ENCODE assay signal across 1 cellular context in the genomic region with DNA sequence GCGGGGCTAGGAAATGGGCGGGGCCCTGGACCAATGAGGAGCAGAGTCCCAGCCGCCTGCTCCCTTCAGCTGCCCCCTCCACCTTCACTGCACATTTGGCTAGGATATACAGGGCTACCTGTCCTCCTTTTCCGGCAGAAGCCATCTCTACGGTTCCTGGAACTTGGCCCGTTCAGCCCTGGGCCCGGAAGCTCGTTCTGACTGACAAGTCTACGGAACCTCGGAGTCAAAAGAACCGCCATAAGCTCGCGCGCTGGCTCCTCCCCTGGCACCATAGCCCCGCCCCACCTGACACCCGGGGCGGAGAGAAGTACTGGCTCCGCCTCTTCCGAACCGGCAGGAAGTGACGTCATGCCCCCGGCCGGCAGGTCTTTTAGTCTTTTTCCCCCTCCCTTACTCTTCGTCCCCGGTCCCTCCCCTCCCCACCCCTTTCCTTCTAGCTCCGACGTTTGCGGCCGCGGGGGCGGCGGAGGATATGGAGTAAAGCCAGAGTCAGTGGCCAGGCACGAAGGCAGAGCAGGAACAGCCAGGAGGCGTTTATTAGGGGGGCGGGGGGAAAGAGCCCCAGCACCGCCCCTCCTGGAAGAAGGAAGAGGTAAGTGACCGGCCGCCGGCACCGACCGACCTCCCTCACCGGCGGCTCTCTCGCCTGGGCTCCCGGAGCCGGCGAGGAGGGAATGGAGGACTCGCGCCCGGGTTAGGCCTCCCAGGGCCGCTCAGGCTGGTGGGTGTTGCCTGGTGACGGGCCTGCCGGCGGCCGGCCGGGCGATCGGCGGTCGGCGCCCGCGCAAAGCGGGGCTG.
A peak's percentile ranks its signal among the peaks of the same experiment; 100 is the strongest.
TF ChIP-seq lines count a peak whose summit lies in the region.

Gene DEPDC4, minus strand, starts transcription at position 278 of the 801 bp plus-strand sequence. Its CDS starts 3 bp downstream, at position 275.
A gene with protein sequence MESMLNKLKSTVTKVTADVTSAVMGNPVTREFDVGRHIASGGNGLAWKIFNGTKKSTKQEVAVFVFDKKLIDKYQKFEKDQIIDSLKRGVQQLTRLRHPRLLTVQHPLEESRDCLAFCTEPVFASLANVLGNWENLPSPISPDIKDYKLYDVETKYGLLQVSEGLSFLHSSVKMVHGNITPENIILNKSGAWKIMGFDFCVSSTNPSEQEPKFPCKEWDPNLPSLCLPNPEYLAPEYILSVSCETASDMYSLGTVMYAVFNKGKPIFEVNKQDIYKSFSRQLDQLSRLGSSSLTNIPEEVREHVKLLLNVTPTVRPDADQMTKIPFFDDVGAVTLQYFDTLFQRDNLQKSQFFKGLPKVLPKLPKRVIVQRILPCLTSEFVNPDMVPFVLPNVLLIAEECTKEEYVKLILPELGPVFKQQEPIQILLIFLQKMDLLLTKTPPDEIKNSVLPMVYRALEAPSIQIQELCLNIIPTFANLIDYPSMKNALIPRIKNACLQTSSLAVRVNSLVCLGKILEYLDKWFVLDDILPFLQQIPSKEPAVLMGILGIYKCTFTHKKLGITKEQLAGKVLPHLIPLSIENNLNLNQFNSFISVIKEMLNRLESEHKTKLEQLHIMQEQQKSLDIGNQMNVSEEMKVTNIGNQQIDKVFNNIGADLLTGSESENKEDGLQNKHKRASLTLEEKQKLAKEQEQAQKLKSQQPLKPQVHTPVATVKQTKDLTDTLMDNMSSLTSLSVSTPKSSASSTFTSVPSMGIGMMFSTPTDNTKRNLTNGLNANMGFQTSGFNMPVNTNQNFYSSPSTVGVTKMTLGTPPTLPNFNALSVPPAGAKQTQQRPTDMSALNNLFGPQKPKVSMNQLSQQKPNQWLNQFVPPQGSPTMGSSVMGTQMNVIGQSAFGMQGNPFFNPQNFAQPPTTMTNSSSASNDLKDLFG (plus strand): TSS at position 376 of the 801 bp plus-strand sequence. CDS start 15,794 bp downstream, outside the sequence.

TF ChIP-seq in HepG2, 621 proteins besides CTCF, POLR2A, EP300 and RAD21 (continued from another document and continues in another):
- TF ChIP-seq MAFK (conservative IDR thresholded peaks at IDR 0.05 in 1 of 2, IDR thresholded peaks at IDR 0.05 in 1 of 2; ENCODE audit: low read length in 2 of 2) (no peak), KLF15 (CRISPR knock-in tag; IDR thresholded peaks at IDR 0.05; ENCODE audit: borderline replicate concordance) (0 out of 2 replicates have a peak, but pooled peaks have one; percentile 2), KAT7 (CRISPR knock-in tag; IDR thresholded peaks at IDR 0.05; ENCODE audit: borderline replicate concordance) (peak; percentile 91; the same call in 1 of the 2 replicates), ZNF562 (CRISPR knock-in tag; IDR thresholded peaks at IDR 0.05; ENCODE audit: borderline replicate concordance) (no peak), HHEX (CRISPR knock-in tag; IDR thresholded peaks at IDR 0.05) (no peak), GABPA (IDR thresholded peaks at IDR 0.05; ENCODE audit: low read depth, low read length) (peak; percentile 70), GABPA (CRISPR knock-in tag; IDR thresholded peaks at IDR 0.05; ENCODE audit: low read depth) (peak; percentile 93), NAIF1 (CRISPR knock-in tag; IDR thresholded peaks at IDR 0.05; ENCODE audit: borderline replicate concordance) (0 out of 2 replicates have a peak, but pooled peaks have one; percentile 60), LCORL (IDR thresholded peaks at IDR 0.05) (no peak), LCORL (CRISPR knock-in tag; IDR thresholded peaks at IDR 0.05) (peak; percentile 71; the same call in 1 of the 2 replicates), KLF12 (CRISPR knock-in tag; IDR thresholded peaks at IDR 0.05; ENCODE audit: borderline replicate concordance) (0 out of 2 replicates have a peak, but pooled peaks have one; percentile 19), ZNF564 (CRISPR knock-in tag; IDR thresholded peaks at IDR 0.05) (peak; percentile 57; the same call in 1 of the 2 replicates), ZFP90 (CRISPR knock-in tag; IDR thresholded peaks at IDR 0.05; ENCODE audit: borderline replicate concordance) (no peak), ZNF350 (CRISPR knock-in tag; IDR thresholded peaks at IDR 0.05; ENCODE audit: borderline replicate concordance, low read depth) (peak; percentile 39; the same call in 1 of the 2 replicates), ZNF276 (CRISPR knock-in tag; IDR thresholded peaks at IDR 0.05; ENCODE audit: low read depth) (peak; percentile 9; the same call in 1 of the 2 replicates), YY1 (IDR thresholded peaks at IDR 0.05; ENCODE audit: insufficient read depth, insufficient replicate concordance, low read depth, low read length) (peak; percentile 79), NFYB (CRISPR knock-in tag; IDR thresholded peaks at IDR 0.05) (peak; percentile 66), THAP11 (CRISPR knock-in tag; IDR thresholded peaks at IDR 0.05) (peak; percentile 55; the same call in 1 of the 2 replicates), RFX3 (CRISPR knock-in tag; IDR thresholded peaks at IDR 0.05) (no peak), ZNF337 (CRISPR knock-in tag; IDR thresholded peaks at IDR 0.05; ENCODE audit: borderline replicate concordance, low read depth) (0 out of 2 replicates have a peak, but pooled peaks have one; percentile 22), IKZF1 (IDR thresholded peaks at IDR 0.05) (no peak), ZNF101 (CRISPR knock-in tag; IDR thresholded peaks at IDR 0.05; ENCODE audit: borderline replicate concordance, low read depth) (no peak), CREB1 (IDR thresholded peaks at IDR 0.05) (peak; percentile 99), CREB1 (CRISPR knock-in tag; IDR thresholded peaks at IDR 0.05) (peak; percentile 95), FOSL1 (CRISPR knock-in tag; IDR thresholded peaks at IDR 0.05; ENCODE audit: borderline replicate concordance) (no peak), POLR2G (IDR thresholded peaks at IDR 0.05; ENCODE audit: low read depth, low read length) (peak; percentile 69), ELF3 (CRISPR knock-in tag; IDR thresholded peaks at IDR 0.05) (0 out of 2 replicates have a peak, but pooled peaks have one; percentile 9), GZF1 (CRISPR knock-in tag; IDR thresholded peaks at IDR 0.05) (no peak), ZNF460 (CRISPR knock-in tag; IDR thresholded peaks at IDR 0.05; ENCODE audit: borderline replicate concordance) (no peak), KMT2A (CRISPR knock-in tag; IDR thresholded peaks at IDR 0.05) (peak; percentile 19; the same call in 1 of the 2 replicates), FLYWCH1 (CRISPR knock-in tag; IDR thresholded peaks at IDR 0.05) (no peak), ZNF605 (CRISPR knock-in tag; IDR thresholded peaks at IDR 0.05) (peak; percentile 67; the same call in 1 of the 2 replicates), ISX (CRISPR knock-in tag; conservative IDR thresholded peaks at IDR 0.05) (no peak), SMAD9 (CRISPR knock-in tag; IDR thresholded peaks at IDR 0.05) (no peak), GPN1 (CRISPR knock-in tag; IDR thresholded peaks at IDR 0.05; ENCODE audit: borderline replicate concordance) (no peak), MYC (CRISPR knock-in tag; IDR thresholded peaks at IDR 0.05; ENCODE audit: borderline replicate concordance) (0 out of 2 replicates have a peak, but pooled peaks have one; percentile 24)
- TF ChIP-seq, protein P1, sequence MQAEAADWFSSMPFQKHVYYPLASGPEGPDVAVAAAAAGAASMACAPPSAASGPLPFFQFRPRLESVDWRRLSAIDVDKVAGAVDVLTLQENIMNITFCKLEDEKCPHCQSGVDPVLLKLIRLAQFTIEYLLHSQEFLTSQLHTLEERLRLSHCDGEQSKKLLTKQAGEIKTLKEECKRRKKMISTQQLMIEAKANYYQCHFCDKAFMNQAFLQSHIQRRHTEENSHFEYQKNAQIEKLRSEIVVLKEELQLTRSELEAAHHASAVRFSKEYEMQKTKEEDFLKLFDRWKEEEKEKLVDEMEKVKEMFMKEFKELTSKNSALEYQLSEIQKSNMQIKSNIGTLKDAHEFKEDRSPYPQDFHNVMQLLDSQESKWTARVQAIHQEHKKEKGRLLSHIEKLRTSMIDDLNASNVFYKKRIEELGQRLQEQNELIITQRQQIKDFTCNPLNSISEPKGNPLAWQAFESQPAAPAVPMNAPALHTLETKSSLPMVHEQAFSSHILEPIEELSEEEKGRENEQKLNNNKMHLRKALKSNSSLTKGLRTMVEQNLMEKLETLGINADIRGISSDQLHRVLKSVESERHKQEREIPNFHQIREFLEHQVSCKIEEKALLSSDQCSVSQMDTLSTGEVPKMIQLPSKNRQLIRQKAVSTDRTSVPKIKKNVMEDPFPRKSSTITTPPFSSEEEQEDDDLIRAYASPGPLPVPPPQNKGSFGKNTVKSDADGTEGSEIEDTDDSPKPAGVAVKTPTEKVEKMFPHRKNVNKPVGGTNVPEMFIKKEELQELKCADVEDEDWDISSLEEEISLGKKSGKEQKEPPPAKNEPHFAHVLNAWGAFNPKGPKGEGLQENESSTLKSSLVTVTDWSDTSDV (CRISPR knock-in tag; IDR thresholded peaks at IDR 0.05) = 0 out of 2 replicates have a peak, but pooled peaks have one; percentile 25
- TF ChIP-seq, protein P2, sequence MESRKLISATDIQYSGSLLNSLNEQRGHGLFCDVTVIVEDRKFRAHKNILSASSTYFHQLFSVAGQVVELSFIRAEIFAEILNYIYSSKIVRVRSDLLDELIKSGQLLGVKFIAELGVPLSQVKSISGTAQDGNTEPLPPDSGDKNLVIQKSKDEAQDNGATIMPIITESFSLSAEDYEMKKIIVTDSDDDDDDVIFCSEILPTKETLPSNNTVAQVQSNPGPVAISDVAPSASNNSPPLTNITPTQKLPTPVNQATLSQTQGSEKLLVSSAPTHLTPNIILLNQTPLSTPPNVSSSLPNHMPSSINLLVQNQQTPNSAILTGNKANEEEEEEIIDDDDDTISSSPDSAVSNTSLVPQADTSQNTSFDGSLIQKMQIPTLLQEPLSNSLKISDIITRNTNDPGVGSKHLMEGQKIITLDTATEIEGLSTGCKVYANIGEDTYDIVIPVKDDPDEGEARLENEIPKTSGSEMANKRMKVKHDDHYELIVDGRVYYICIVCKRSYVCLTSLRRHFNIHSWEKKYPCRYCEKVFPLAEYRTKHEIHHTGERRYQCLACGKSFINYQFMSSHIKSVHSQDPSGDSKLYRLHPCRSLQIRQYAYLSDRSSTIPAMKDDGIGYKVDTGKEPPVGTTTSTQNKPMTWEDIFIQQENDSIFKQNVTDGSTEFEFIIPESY (CRISPR knock-in tag; IDR thresholded peaks at IDR 0.05) = no peak
- TF ChIP-seq, protein P3, sequence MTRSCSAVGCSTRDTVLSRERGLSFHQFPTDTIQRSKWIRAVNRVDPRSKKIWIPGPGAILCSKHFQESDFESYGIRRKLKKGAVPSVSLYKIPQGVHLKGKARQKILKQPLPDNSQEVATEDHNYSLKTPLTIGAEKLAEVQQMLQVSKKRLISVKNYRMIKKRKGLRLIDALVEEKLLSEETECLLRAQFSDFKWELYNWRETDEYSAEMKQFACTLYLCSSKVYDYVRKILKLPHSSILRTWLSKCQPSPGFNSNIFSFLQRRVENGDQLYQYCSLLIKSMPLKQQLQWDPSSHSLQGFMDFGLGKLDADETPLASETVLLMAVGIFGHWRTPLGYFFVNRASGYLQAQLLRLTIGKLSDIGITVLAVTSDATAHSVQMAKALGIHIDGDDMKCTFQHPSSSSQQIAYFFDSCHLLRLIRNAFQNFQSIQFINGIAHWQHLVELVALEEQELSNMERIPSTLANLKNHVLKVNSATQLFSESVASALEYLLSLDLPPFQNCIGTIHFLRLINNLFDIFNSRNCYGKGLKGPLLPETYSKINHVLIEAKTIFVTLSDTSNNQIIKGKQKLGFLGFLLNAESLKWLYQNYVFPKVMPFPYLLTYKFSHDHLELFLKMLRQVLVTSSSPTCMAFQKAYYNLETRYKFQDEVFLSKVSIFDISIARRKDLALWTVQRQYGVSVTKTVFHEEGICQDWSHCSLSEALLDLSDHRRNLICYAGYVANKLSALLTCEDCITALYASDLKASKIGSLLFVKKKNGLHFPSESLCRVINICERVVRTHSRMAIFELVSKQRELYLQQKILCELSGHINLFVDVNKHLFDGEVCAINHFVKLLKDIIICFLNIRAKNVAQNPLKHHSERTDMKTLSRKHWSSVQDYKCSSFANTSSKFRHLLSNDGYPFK (CRISPR knock-in tag; IDR thresholded peaks at IDR 0.05; ENCODE audit: borderline replicate concordance) = 0 out of 2 replicates have a peak, but pooled peaks have one; percentile 40
- TF ChIP-seq, protein P4, sequence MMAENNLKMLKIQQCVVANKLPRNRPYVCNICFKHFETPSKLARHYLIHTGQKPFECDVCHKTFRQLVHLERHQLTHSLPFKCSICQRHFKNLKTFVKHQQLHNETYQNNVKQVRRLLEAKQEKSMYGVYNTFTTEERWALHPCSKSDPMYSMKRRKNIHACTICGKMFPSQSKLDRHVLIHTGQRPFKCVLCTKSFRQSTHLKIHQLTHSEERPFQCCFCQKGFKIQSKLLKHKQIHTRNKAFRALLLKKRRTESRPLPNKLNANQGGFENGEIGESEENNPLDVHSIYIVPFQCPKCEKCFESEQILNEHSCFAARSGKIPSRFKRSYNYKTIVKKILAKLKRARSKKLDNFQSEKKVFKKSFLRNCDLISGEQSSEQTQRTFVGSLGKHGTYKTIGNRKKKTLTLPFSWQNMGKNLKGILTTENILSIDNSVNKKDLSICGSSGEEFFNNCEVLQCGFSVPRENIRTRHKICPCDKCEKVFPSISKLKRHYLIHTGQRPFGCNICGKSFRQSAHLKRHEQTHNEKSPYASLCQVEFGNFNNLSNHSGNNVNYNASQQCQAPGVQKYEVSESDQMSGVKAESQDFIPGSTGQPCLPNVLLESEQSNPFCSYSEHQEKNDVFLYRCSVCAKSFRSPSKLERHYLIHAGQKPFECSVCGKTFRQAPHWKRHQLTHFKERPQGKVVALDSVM (CRISPR knock-in tag; IDR thresholded peaks at IDR 0.05) = peak; percentile 26; the same call in 1 of the 2 replicates
- TF ChIP-seq, protein P5, sequence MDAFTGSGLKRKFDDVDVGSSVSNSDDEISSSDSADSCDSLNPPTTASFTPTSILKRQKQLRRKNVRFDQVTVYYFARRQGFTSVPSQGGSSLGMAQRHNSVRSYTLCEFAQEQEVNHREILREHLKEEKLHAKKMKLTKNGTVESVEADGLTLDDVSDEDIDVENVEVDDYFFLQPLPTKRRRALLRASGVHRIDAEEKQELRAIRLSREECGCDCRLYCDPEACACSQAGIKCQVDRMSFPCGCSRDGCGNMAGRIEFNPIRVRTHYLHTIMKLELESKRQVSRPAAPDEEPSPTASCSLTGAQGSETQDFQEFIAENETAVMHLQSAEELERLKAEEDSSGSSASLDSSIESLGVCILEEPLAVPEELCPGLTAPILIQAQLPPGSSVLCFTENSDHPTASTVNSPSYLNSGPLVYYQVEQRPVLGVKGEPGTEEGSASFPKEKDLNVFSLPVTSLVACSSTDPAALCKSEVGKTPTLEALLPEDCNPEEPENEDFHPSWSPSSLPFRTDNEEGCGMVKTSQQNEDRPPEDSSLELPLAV (CRISPR knock-in tag; conservative IDR thresholded peaks at IDR 0.05; ENCODE audit: low read depth) = 0 out of 2 replicates have a peak, but pooled peaks have one; percentile 65
